In the genomic region with DNA sequence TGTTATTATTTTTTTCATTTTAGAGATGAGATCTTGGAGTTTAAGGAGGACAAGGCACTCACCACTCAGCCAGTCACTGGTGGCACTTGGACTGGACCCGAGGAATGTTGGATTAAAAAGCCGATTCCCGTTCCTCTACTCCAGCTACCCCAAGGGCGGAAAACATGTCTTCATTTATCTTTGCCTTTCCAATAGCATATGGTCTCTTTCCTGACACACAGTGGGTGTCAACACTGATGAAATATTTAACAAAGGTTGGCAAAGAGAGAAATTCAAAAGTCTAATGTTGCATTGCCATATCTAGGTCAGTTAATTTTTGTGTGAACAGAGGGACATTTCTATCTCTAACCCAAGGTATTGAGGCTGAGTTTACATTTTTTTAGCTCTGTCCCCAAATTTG, we compare ENCODE assay signal across 24 cellular contexts.
DNase-seq lines count a peak whose midpoint lies in the region; FAIRE-seq and TF ChIP-seq lines count a peak whose summit lies in the region.
"Had no signal": no experiment of that assay in that cellular context is flagged by ENCODE, and none has a peak within 500 bp of the region (broad histone marks: within the 10 kb centered on the region; RNA-seq: fewer than 3 reads in every experiment).

No MANE protein-coding gene starts in this region.

- TF ChIP-seq POLR2A in esophagus muscularis mucosa (IDR thresholded peaks at IDR 0.05; ENCODE audit: low read depth), result no peak
- no peak for TF ChIP-seq POLR2A in spleen (IDR thresholded peaks at IDR 0.05)

- 66% methylated on average over 4 of the region's 4 CpGs for WGBS in esophagus muscularis mucosa
- WGBS in spleen, 5 donors, result 79 to 91% (median 83%) methylated on average over 4 of the region's 4 CpGs

- H3K4me1 ChIP-seq in esophagus muscularis mucosa, result no peaks in the 10 kb centered on the region
- H3K4me1 ChIP-seq in spleen, result no peaks in the 10 kb centered on the region
- H3K4me1 ChIP-seq: A549; BLaER1 treated with 17β-estradiol and CSF1 and Interleukin-3, amounts not matched to agents 10 nM and 100 nM; Caco-2 had no signal

- in situ Hi-C loops in G401 (cut with HindIII; ENCODE audit: low sequenced_read_pairs), result no loop called here

- DNase-seq in G401 (ENCODE audit: low spot score) (peak; percentile 95), cerebellar nuclear complex (lab: John Stamatoyannopoulos, UW) (peak; percentile 23 to 75), esophagus muscularis mucosa (ENCODE audit: extremely low spot score) (peak; percentile 12), D721Med (ENCODE audit: insufficient read length, low spot score) (no peak), spleen (no peak)
- DNase-seq: AML-193; Caco-2; Calu3; CD4-positive, alpha-beta T cell; CD8-positive, alpha-beta T cell; DMS 273 treated with DMSO at 0.1 percent for 48 hours; DMS153; DMS53; DMS79; DND-41; EL; GF-D8 had no signal

- no peaks in the 10 kb centered on the region for H3K9me3 ChIP-seq in esophagus muscularis mucosa
- H3K9me3 ChIP-seq in spleen, result peaks cover 0 to 15% (median 0%) of the 10 kb centered on the region in 8 donors
- H3K9me3 ChIP-seq: A549; BLaER1 treated with 17β-estradiol and CSF1 and Interleukin-3, amounts not matched to agents 10 nM and 100 nM; Caco-2 had no signal

- H3K27ac ChIP-seq in esophagus muscularis mucosa (replicated peaks in 1 of 4), result no peak overlapping the region
- no peak overlapping the region for H3K27ac ChIP-seq in spleen
- H3K27ac ChIP-seq: 22Rv1; A549; BLaER1 treated with 17β-estradiol and CSF1 and Interleukin-3, amounts not matched to agents 10 nM and 100 nM; C4-2B had no signal

- FAIRE-seq in D721Med (lab: Jason Lieb, UNC), result no peak
- FAIRE-seq: A549, G401.6, GM12891, GM19239 had no signal

- TF ChIP-seq EP300 in esophagus muscularis mucosa (IDR thresholded peaks at IDR 0.05), result no peak

- H3K36me3 ChIP-seq in esophagus muscularis mucosa (no peaks in the 10 kb centered on the region), spleen (no peaks in the 10 kb centered on the region)
- H3K36me3 ChIP-seq: BLaER1 treated with 17β-estradiol and CSF1 and Interleukin-3, amounts not matched to agents 10 nM and 100 nM had no signal

- intact Hi-C loops in esophagus muscularis mucosa (cut with DNase I) (no loop called here), spleen (cut with DNase I; ENCODE audit: low total_unique reads) (no loop called here)

- TF ChIP-seq CTCF in esophagus muscularis mucosa (IDR thresholded peaks at IDR 0.05) (no peak), D721Med (IDR thresholded peaks at IDR 0.05; ENCODE audit: insufficient read depth, missing control alignments) (no peak), spleen (IDR thresholded peaks at IDR 0.05 in 8 of 11, conservative IDR thresholded peaks at IDR 0.05 in 3 of 11) (no peak)

- H3K27me3 ChIP-seq in esophagus muscularis mucosa (no peaks in the 10 kb centered on the region), spleen (replicated peaks in 1 of 7) (no peaks in the 10 kb centered on the region)
- H3K27me3 ChIP-seq: BLaER1 treated with 17β-estradiol and CSF1 and Interleukin-3, amounts not matched to agents 10 nM and 100 nM had no signal

- H3K4me3 ChIP-seq in esophagus muscularis mucosa (no peak overlapping the region), spleen (no peak overlapping the region)
- H3K4me3 ChIP-seq: A549; BLaER1 treated with 17β-estradiol and CSF1 and Interleukin-3, amounts not matched to agents 10 nM and 100 nM had no signal

Comparison
In these comparisons a context has a peak if more than half of its experiments do, and no peak if none do; other contexts are left out.
1. DNase-seq: peak in G401 (single experiment), cerebellar nuclear complex (2 of 2) and esophagus muscularis mucosa (single experiment); none in D721Med (single experiment) and spleen (single experiment).